Comparison of ENCODE assay signal across 16 cellular contexts in genomic region chr2:96950391-96951124, GRCh38. TPM values are rescaled to one million over a fixed set of nuclear protein-coding genes. Genes with fewer than 3 reads are reported as not detected.
DNase-seq lines count a peak whose midpoint lies in the region; ATAC-seq and TF ChIP-seq lines count a peak whose summit lies in the region.
"Had no signal": no experiment of that assay in that cellular context is flagged by ENCODE, and none has a peak within 500 bp of the region (broad histone marks: within the 10 kb centered on the region; RNA-seq: fewer than 3 reads in every experiment).

No MANE protein-coding gene starts in this region.

- H2BK12ac ChIP-seq in H9 (ENCODE audit: insufficient read length, low read depth, low read length), result no peak overlapping the region

- no peak overlapping the region for H3K18ac ChIP-seq in H9 (ENCODE audit: insufficient read length, low read depth, low read length)

- no peak overlapping the region for H3K4ac ChIP-seq in H9 (ENCODE audit: low read depth, low read length)

- H3K9ac ChIP-seq in H9 (ENCODE audit: extremely low read depth, insufficient read length, low read length), result no peak overlapping the region

- no peaks in the 10 kb centered on the region for H3K79me2 ChIP-seq in H9 (ENCODE audit: insufficient read depth, low read length)

- H3K4me3 Mint-ChIP-seq in H9, result no peak overlapping the region
- H3K4me3 Mint-ChIP-seq: activated naive CD8-positive, alpha-beta T cell treated with anti-CD3 and anti-CD28 coated beads, Interleukin-2, amount 50 U/mL, for 24 hours; central memory CD8-positive, alpha-beta T cell; T-helper 2 cell treated with Interferon-gamma antibody and Interleukin-4, amounts not matched to agents 5 μg/mL and 100 μg/mL, for 36 hours had no signal

- no peak overlapping the region for H2BK15ac ChIP-seq in H9 (ENCODE audit: low read depth, low read length)

- H2AK5ac ChIP-seq in H9 (ENCODE audit: insufficient read length, low read length), result no peak overlapping the region

- peaks cover 15% of the 10 kb centered on the region for H3K27me3 Mint-ChIP-seq in H9 (ENCODE audit: low read depth)
- H3K27me3 Mint-ChIP-seq: activated naive CD8-positive, alpha-beta T cell treated with anti-CD3 and anti-CD28 coated beads, Interleukin-2, amount 50 U/mL, for 24 hours; central memory CD8-positive, alpha-beta T cell had no signal

- WGBS in H9 (ENCODE audit: extremely low coverage, insufficient read length, low lambda C conversion rate), result no CpG with 5 or more reads among the region's 22 CpGs

- no peaks in the 10 kb centered on the region for H3K9me3 Mint-ChIP-seq in H9
- H3K9me3 Mint-ChIP-seq: activated naive CD8-positive, alpha-beta T cell treated with anti-CD3 and anti-CD28 coated beads, Interleukin-2, amount 50 U/mL, for 24 hours; central memory CD8-positive, alpha-beta T cell; IgD-negative memory B cell; T-helper 2 cell treated with Interferon-gamma antibody and Interleukin-4, amounts not matched to agents 5 μg/mL and 100 μg/mL, for 36 hours had no signal

- no peaks in the 10 kb centered on the region for H3K23me2 ChIP-seq in H9 (ENCODE audit: insufficient read length, low read depth, low read length, poor library complexity, severe bottlenecking)

- peaks cover 10 to 11% of the 10 kb centered on the region in 2 experiments; a peak in 3 of 4 replicates for H3K4me1 Mint-ChIP-seq in H9

- H3K4me3 ChIP-seq in right atrium auricular region, result no peak overlapping the region
- no peak overlapping the region for H3K4me3 ChIP-seq in uterus
- H3K4me3 ChIP-seq: SJCRH30 had no signal

- TF ChIP-seq CTCF in right atrium auricular region (IDR thresholded peaks at IDR 0.05), result no peak
- no peak for TF ChIP-seq CTCF in omental fat pad (IDR thresholded peaks at IDR 0.05)
- no peak for TF ChIP-seq CTCF in uterus (IDR thresholded peaks at IDR 0.05)
- no peak for TF ChIP-seq CTCF in H9 (conservative IDR thresholded peaks at IDR 0.05)

- H2BK5ac ChIP-seq in H9 (ENCODE audit: insufficient read length, low read length), result no peak overlapping the region

- peaks cover 0 to 46% of the 10 kb centered on the region in 2 donors for H3K4me1 ChIP-seq in right atrium auricular region
- H3K4me1 ChIP-seq in uterus, result peaks cover 30 to 32% of the 10 kb centered on the region in 2 donors
- no peaks in the 10 kb centered on the region for H3K4me1 ChIP-seq in H9 (ENCODE audit: insufficient read depth, low read length)
- H3K4me1 ChIP-seq: SJCRH30 had no signal

- no peak for ATAC-seq in Right ventricle myocardium inferior
- peak; percentile 7 for ATAC-seq in omental fat pad (ENCODE audit: low FRiP score)
- ATAC-seq in HG02678 (IDR thresholded peaks at IDR 0.05; ENCODE audit: unreplicated experiment), result no peak

- intact Hi-C loops in Right ventricle myocardium inferior (cut with DNase I) (loop anchor here (1.0 to 5.0 kb wide), 3 partner anchors 43 to 133 kb away; partner anchors contain the start of genes ANKRD39 and CNNM3), uterus (cut with DNase I; ENCODE audit: low total_unique reads) (loop anchor here (5.0 kb wide), 2 partner anchors 38 to 93 kb away; partner anchors contain the start of gene ANKRD39)

- no peaks in the 10 kb centered on the region for H4K20me1 ChIP-seq in H9 (ENCODE audit: control insufficient read depth, insufficient read depth, insufficient read length)

- no peak overlapping the region for H4K5ac ChIP-seq in H9 (ENCODE audit: insufficient read length, low read depth, low read length)

- H2BK120ac ChIP-seq in H9 (ENCODE audit: low read depth, low read length, poor library complexity, severe bottlenecking), result no peak overlapping the region

- no peak overlapping the region for H3K56ac ChIP-seq in H9 (ENCODE audit: insufficient read length, low read depth, low read length)

- no peak overlapping the region for H3K23ac ChIP-seq in H9 (ENCODE audit: insufficient read length, low read depth, low read length)

- no peak overlapping the region for H3T11ph ChIP-seq in H9 (ENCODE audit: low read length)

- no peak overlapping the region for H2AFZ ChIP-seq in H9 (ENCODE audit: low read length)

- H3K14ac ChIP-seq in H9 (ENCODE audit: insufficient read depth, low read length), result no peak overlapping the region; the same call in 1 of the 2 replicates

- H4K8ac ChIP-seq in H9 (replicated peaks; ENCODE audit: insufficient read length, low read depth, low read length), result no peak overlapping the region

- no peak overlapping the region for H3K4me2 ChIP-seq in H9 (ENCODE audit: insufficient read depth, insufficient read length, low read length)

- no peak overlapping the region for H4K91ac ChIP-seq in H9 (ENCODE audit: insufficient read length, low read depth, low read length)

- no peaks in the 10 kb centered on the region; a peak in 1 of 7 replicates for H3K36me3 Mint-ChIP-seq in H9 (ENCODE audit: insufficient read depth in 1 of 3, low read depth in 3 of 3)
- H3K36me3 Mint-ChIP-seq: IgD-negative memory B cell had no signal

- no peak overlapping the region for H3K27ac Mint-ChIP-seq in H9
- H3K27ac Mint-ChIP-seq: activated naive CD8-positive, alpha-beta T cell treated with anti-CD3 and anti-CD28 coated beads, Interleukin-2, amount 50 U/mL, for 24 hours had no signal

- peak; percentile 45 for DNase-seq in Right ventricle myocardium inferior (ENCODE audit: missing footprints)
- no peak for DNase-seq in right atrium auricular region (ENCODE audit: low spot score)
- DNase-seq in hippocampal formation (lab: John Stamatoyannopoulos, UW), result peak; percentile 52 to 77
- DNase-seq in omental fat pad (ENCODE audit: low spot score), result no peak
- peak; percentile 51 to 68 for DNase-seq in uterus
- no peak for DNase-seq in H9
- DNase-seq in HUDEP-2 (lab: John Stamatoyannopoulos, UW; ENCODE audit: unreplicated experiment in 76 of 76), result no peak

- H3K36me3 ChIP-seq in right atrium auricular region (no peaks in the 10 kb centered on the region), uterus (no peaks in the 10 kb centered on the region)
- H3K36me3 ChIP-seq: SJCRH30 had no signal

- H3K9me3 ChIP-seq in right atrium auricular region, result no peaks in the 10 kb centered on the region
- H3K9me3 ChIP-seq in uterus, result no peaks in the 10 kb centered on the region
- H3K9me3 ChIP-seq in H9 (ENCODE audit: control insufficient read depth, low read depth, low read length), result no peaks in the 10 kb centered on the region
- H3K9me3 ChIP-seq: SJCRH30 had no signal

- no peaks in the 10 kb centered on the region for H3K27me3 ChIP-seq in right atrium auricular region
- no peaks in the 10 kb centered on the region for H3K27me3 ChIP-seq in uterus
- H3K27me3 ChIP-seq in H9 (ENCODE audit: insufficient read depth, low read length), result no peaks in the 10 kb centered on the region; the same call in 1 of the 2 replicates

- H3K79me1 ChIP-seq in H9 (ENCODE audit: insufficient read depth, low read depth, low read length, poor library complexity, severe bottlenecking), result no peaks in the 10 kb centered on the region

- H2BK20ac ChIP-seq in H9 (ENCODE audit: low read depth, low read length, poor library complexity, severe bottlenecking), result no peak overlapping the region

- H3K27ac ChIP-seq in right atrium auricular region (no peak overlapping the region), uterus (peak overlapping the region; percentile 79 to 89), H9 (ENCODE audit: insufficient read length, low read depth, low read length) (no peak overlapping the region)
- H3K27ac ChIP-seq: SJCRH30 had no signal

- TF ChIP-seq POLR2A in uterus (IDR thresholded peaks at IDR 0.05), result no peak

RNA-seq across cellular contexts. Expression of gene FAM178B, which starts 35.8 kb away (rescaled TPM):
- total RNA-seq in Right ventricle myocardium inferior (not detected), right atrium auricular region (not detected), omental fat pad (1 to 10 TPM in 2 of 4 donors, under 1 TPM in 1, not detected in 1; 0.74 to 3.3 (median 1.4) TPM), uterus (1 to 10 TPM in 1 of 4 donors, not detected in 3; 2.2 TPM), H9 (2021) (0.24 and 0.39 TPM in 2 replicates)
- total RNA-seq: fibroblast of villous mesenchyme, mesenteric fat pad, occipital lobe had no signal

Comparison
In these comparisons a context has a peak if more than half of its experiments do, and no peak if none do; other contexts are left out.
1. DNase-seq: peak in Right ventricle myocardium inferior (single experiment), hippocampal formation (2 of 2) and uterus (2 of 2); none in right atrium auricular region (single experiment), omental fat pad (single experiment), H9 (single experiment) and HUDEP-2 (0 of 76).
2. H3K27ac ChIP-seq: peak in uterus (2 of 2); none in right atrium auricular region (0 of 2) and H9 (single experiment).